In genomic region chr6:118319890-118320289, GRCh38 we compare ENCODE assay signal across 12 cellular contexts.
DNase-seq lines count a peak whose midpoint lies in the region; ATAC-seq and TF ChIP-seq lines count a peak whose summit lies in the region.
"Had no signal": no experiment of that assay in that cellular context is flagged by ENCODE, and none has a peak within 500 bp of the region (broad histone marks: within the 10 kb centered on the region; RNA-seq: fewer than 3 reads in every experiment).

No MANE protein-coding gene starts in this region.

- ATAC-seq in left ventricle myocardium superior (no peak), Panc1 (0 out of 2 replicates have a peak, but pooled peaks have one; percentile 42), lower lobe of right lung (no peak), sciatic nerve (no peak), SK-N-SH treated with all-trans-retinoic acid at 6 μM for 48 hours (no peak)

- POLR2A ChIA-PET in Panc1 (lab: Charles Lee) = no interaction called here

- TF ChIP-seq CTCF in left ventricle myocardium inferior (IDR thresholded peaks at IDR 0.05; ENCODE audit: borderline replicate concordance) (no peak), Panc1 (IDR thresholded peaks at IDR 0.05) (no peak), lower lobe of right lung (IDR thresholded peaks at IDR 0.05) (no peak)

- no peaks in the 10 kb centered on the region for H3K27me3 ChIP-seq in left ventricle myocardium inferior (ENCODE audit: low read depth)
- H3K27me3 ChIP-seq in Panc1 (ENCODE audit: control insufficient read depth, insufficient read depth, low read length) = no peaks in the 10 kb centered on the region
- H3K27me3 ChIP-seq in lower lobe of right lung (ENCODE audit: low read depth) = no peaks in the 10 kb centered on the region

- H3K36me3 ChIP-seq in left ventricle myocardium inferior (no peaks in the 10 kb centered on the region), Panc1 (ENCODE audit: control insufficient read depth, insufficient read depth, low read length) (no peaks in the 10 kb centered on the region), lower lobe of right lung (no peaks in the 10 kb centered on the region)

- H3K9me3 ChIP-seq in left ventricle myocardium inferior (replicated peaks) = no peaks in the 10 kb centered on the region
- H3K9me3 ChIP-seq in Panc1 (ENCODE audit: control insufficient read depth, insufficient read depth, low read depth, low read length) = no peaks in the 10 kb centered on the region
- H3K9me3 ChIP-seq in lower lobe of right lung = no peaks in the 10 kb centered on the region

- DNase-seq in left ventricle myocardium inferior (no peak), left ventricle myocardium superior (no peak), Panc1 (ENCODE audit: low read depth, low spot score) (no peak), lower lobe of right lung (no peak), sciatic nerve (ENCODE audit: low spot score) (no peak), GDM1 (lab: John Stamatoyannopoulos, UW) (no peak), SW 1271 (lab: John Stamatoyannopoulos, UW) (no peak)
- DNase-seq: activated CD4-positive, alpha-beta T cell treated with anti-CD3 and anti-CD28 coated beads, Interleukin-2, amount 50 U/mL, for 1 hour; amniotic stem cell; cortex of kidney had no signal

- intact Hi-C loops in left ventricle myocardium inferior (cut with micrococcal nuclease) = no loop called here
- intact Hi-C loops in left ventricle myocardium superior (cut with micrococcal nuclease) = no loop called here
- intact Hi-C loops in Panc1 (cut with micrococcal nuclease; ENCODE audit: unreplicated experiment) = no loop called here
- intact Hi-C loops in lower lobe of right lung (cut with DNase I) = no loop called here
- intact Hi-C loops in sciatic nerve (cut with DNase I) = no loop called here

- BruUV-seq in Panc1 (replicated peaks; lab: Mats Ljungman, UMichigan) = no TSS peak

- CTCF ChIA-PET in Panc1 (lab: Charles Lee) = no interaction called here

- H3K4me1 ChIP-seq in left ventricle myocardium inferior (peaks cover 56% of the 10 kb centered on the region), Panc1 (ENCODE audit: control insufficient read depth, insufficient read depth, low read length) (no peaks in the 10 kb centered on the region), lower lobe of right lung (peaks cover 31% of the 10 kb centered on the region)

- peak overlapping the region; percentile 80 for H3K27ac ChIP-seq in left ventricle myocardium inferior (replicated peaks)
- H3K27ac ChIP-seq in Panc1 (ENCODE audit: low read length) = no peak overlapping the region
- peak overlapping the region; percentile 70 for H3K27ac ChIP-seq in lower lobe of right lung

- no peak overlapping the region for H3K4me3 ChIP-seq in left ventricle myocardium inferior
- no peak overlapping the region for H3K4me3 ChIP-seq in Panc1 (ENCODE audit: low read depth in 2 of 2, low read length in 2 of 2)
- H3K4me3 ChIP-seq in lower lobe of right lung = no peak overlapping the region
- H3K4me3 ChIP-seq: lung had no signal

- in situ Hi-C loops in Panc1 (cut with HindIII; ENCODE audit: low pct_unique_long_range_greater_than_20kb, low sequenced_read_pairs) = no loop called here

TF ChIP-seq in SK-N-SH treated with all-trans-retinoic acid at 6 μM for 48 hours, 23 proteins besides CTCF, POLR2A, EP300 and RAD21:
- TF ChIP-seq RARB (CRISPR knock-in tag; IDR thresholded peaks at IDR 0.05) = no peak
- TF ChIP-seq GLIS3 (CRISPR knock-in tag; IDR thresholded peaks at IDR 0.05) = no peak
- TF ChIP-seq ZFP30 (CRISPR knock-in tag; IDR thresholded peaks at IDR 0.05) = no peak
TF ChIP-seq in SK-N-SH treated with all-trans-retinoic acid at 6 μM for 48 hours: peak in this region for 0.
